Comparison of ENCODE assay signal across 2 cellular contexts in genomic region chr1:25748531-25749205, GRCh38.
TF ChIP-seq lines count a peak whose summit lies in the region.

No MANE protein-coding gene starts in this region.

TF ChIP-seq in GM23338, 12 proteins besides CTCF, POLR2A, EP300 and RAD21:
- TF ChIP-seq, protein P1, sequence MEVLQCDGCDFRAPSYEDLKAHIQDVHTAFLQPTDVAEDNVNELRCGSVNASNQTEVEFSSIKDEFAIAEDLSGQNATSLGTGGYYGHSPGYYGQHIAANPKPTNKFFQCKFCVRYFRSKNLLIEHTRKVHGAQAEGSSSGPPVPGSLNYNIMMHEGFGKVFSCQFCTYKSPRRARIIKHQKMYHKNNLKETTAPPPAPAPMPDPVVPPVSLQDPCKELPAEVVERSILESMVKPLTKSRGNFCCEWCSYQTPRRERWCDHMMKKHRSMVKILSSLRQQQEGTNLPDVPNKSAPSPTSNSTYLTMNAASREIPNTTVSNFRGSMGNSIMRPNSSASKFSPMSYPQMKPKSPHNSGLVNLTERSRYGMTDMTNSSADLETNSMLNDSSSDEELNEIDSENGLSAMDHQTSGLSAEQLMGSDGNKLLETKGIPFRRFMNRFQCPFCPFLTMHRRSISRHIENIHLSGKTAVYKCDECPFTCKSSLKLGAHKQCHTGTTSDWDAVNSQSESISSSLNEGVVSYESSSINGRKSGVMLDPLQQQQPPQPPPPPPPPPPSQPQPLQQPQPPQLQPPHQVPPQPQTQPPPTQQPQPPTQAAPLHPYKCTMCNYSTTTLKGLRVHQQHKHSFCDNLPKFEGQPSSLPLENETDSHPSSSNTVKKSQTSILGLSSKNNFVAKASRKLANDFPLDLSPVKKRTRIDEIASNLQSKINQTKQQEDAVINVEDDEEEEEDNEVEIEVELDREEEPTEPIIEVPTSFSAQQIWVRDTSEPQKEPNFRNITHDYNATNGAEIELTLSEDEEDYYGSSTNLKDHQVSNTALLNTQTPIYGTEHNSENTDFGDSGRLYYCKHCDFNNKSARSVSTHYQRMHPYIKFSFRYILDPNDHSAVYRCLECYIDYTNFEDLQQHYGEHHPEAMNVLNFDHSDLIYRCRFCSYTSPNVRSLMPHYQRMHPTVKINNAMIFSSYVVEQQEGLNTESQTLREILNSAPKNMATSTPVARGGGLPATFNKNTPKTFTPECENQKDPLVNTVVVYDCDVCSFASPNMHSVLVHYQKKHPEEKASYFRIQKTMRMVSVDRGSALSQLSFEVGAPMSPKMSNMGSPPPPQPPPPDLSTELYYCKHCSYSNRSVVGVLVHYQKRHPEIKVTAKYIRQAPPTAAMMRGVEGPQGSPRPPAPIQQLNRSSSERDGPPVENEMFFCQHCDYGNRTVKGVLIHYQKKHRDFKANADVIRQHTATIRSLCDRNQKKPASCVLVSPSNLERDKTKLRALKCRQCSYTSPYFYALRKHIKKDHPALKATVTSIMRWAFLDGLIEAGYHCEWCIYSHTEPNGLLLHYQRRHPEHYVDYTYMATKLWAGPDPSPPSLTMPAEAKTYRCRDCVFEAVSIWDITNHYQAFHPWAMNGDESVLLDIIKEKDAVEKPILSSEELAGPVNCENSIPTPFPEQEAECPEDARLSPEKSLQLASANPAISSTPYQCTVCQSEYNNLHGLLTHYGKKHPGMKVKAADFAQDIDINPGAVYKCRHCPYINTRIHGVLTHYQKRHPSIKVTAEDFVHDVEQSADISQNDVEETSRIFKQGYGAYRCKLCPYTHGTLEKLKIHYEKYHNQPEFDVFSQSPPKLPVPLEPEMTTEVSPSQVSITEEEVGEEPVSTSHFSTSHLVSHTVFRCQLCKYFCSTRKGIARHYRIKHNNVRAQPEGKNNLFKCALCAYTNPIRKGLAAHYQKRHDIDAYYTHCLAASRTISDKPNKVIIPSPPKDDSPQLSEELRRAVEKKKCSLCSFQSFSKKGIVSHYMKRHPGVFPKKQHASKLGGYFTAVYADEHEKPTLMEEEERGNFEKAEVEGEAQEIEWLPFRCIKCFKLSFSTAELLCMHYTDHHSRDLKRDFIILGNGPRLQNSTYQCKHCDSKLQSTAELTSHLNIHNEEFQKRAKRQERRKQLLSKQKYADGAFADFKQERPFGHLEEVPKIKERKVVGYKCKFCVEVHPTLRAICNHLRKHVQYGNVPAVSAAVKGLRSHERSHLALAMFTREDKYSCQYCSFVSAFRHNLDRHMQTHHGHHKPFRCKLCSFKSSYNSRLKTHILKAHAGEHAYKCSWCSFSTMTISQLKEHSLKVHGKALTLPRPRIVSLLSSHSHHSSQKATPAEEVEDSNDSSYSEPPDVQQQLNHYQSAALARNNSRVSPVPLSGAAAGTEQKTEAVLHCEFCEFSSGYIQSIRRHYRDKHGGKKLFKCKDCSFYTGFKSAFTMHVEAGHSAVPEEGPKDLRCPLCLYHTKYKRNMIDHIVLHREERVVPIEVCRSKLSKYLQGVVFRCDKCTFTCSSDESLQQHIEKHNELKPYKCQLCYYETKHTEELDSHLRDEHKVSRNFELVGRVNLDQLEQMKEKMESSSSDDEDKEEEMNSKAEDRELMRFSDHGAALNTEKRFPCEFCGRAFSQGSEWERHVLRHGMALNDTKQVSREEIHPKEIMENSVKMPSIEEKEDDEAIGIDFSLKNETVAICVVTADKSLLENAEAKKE (CRISPR knock-in tag; IDR thresholded peaks at IDR 0.05): no peak
- TF ChIP-seq ZNF331 (CRISPR knock-in tag; IDR thresholded peaks at IDR 0.05; ENCODE audit: low read depth): no peak
- no peak for TF ChIP-seq REST (IDR thresholded peaks at IDR 0.05; ENCODE audit: unreplicated experiment)
- TF ChIP-seq STAT1 (IDR thresholded peaks at IDR 0.05; ENCODE audit: unreplicated experiment): no peak
- TF ChIP-seq ZNF114 (CRISPR knock-in tag; IDR thresholded peaks at IDR 0.05): no peak
- no peak for TF ChIP-seq JUNB (IDR thresholded peaks at IDR 0.05; ENCODE audit: unreplicated experiment)
- no peak for TF ChIP-seq POLR2AphosphoS5 (IDR thresholded peaks at IDR 0.05; ENCODE audit: low read depth)
- no peak for TF ChIP-seq EZH2phosphoT487 (IDR thresholded peaks at IDR 0.05; ENCODE audit: unreplicated experiment)
- no peak for TF ChIP-seq NANOG (IDR thresholded peaks at IDR 0.05; ENCODE audit: borderline replicate concordance)
- no peak for TF ChIP-seq EZH2 (IDR thresholded peaks at IDR 0.05; ENCODE audit: low read depth, unreplicated experiment)

TF ChIP-seq in K562, 482 proteins besides CTCF, POLR2A, EP300 and RAD21:
- TF ChIP-seq ARID1B (IDR thresholded peaks at IDR 0.05): no peak
- TF ChIP-seq ZNF511 (CRISPR knock-in tag; IDR thresholded peaks at IDR 0.05): 0 out of 2 replicates have a peak, but pooled peaks have one; percentile 11
